ENCODE assay signal across 18 cellular contexts in the genomic region with DNA sequence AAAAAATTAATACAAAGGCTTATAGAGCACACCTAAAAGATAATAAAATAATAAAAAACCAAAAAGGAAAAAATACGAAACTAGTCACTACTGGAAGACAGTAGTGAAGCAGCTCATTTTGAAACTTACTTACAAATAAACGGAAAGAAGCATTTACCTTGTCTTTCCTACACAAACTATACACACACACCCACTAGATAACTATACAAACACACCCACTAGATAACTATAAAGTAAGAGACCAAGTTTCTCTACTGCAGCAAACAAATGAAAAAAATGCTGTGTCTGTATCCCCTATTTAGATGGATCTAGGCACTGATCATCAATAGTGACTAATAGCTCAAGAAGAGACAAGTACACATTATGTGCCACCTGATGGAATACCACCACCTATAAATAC.
"Had no signal": no experiment of that assay in that cellular context is flagged by ENCODE, and none has a peak within 500 bp of the region (broad histone marks: within the 10 kb centered on the region; RNA-seq: fewer than 3 reads in every experiment).

No MANE protein-coding gene starts in this region.

- H3K9me3 Mint-ChIP-seq: activated CD8-positive, alpha-beta T cell treated with anti-CD3 and anti-CD28 coated beads for 36 hours; naive thymus-derived CD4-positive, alpha-beta T cell; stimulated activated naive CD8-positive, alpha-beta T cell treated with anti-CD3 and anti-CD28 coated beads, Interleukin-15, amount 100 ng/mL, for 72 hours had no signal

- ATAC-seq: activated CD8-positive, alpha-beta T cell treated with anti-CD3 and anti-CD28 coated beads for 36 hours; body of pancreas; left lobe of liver; lower lobe of right lung; naive thymus-derived CD4-positive, alpha-beta T cell; psoas muscle; stimulated activated naive CD8-positive, alpha-beta T cell treated with anti-CD3 and anti-CD28 coated beads, Interleukin-15, amount 100 ng/mL, for 72 hours had no signal

- H3K27me3 Mint-ChIP-seq: activated CD8-positive, alpha-beta T cell treated with anti-CD3 and anti-CD28 coated beads for 36 hours; naive thymus-derived CD4-positive, alpha-beta T cell; stimulated activated naive CD8-positive, alpha-beta T cell treated with anti-CD3 and anti-CD28 coated beads, Interleukin-15, amount 100 ng/mL, for 72 hours had no signal

- H3K36me3 ChIP-seq: ovary had no signal

- H3K9me3 ChIP-seq: body of pancreas, lower lobe of right lung, ovary, psoas muscle, right atrium auricular region, SK-N-SH, tibial artery had no signal

- H3K4me1 ChIP-seq: lower lobe of right lung had no signal

- H3K27ac ChIP-seq: body of pancreas, lower lobe of right lung, ovary, psoas muscle, right atrium auricular region, tibial artery had no signal

- FAIRE-seq: endometrium, kidney had no signal

- H3K27ac Mint-ChIP-seq: activated CD8-positive, alpha-beta T cell treated with anti-CD3 and anti-CD28 coated beads for 36 hours; stimulated activated naive CD8-positive, alpha-beta T cell treated with anti-CD3 and anti-CD28 coated beads, Interleukin-15, amount 100 ng/mL, for 72 hours had no signal

- H3K27me3 ChIP-seq: body of pancreas, ovary, right atrium auricular region, tibial artery had no signal

- DNase-seq: activated CD8-positive, alpha-beta T cell treated with anti-CD3 and anti-CD28 coated beads for 36 hours; activated naive CD4-positive, alpha-beta T cell treated with Interleukin-2 at 50 U/mL for 16 hours; anterior cingulate cortex; body of pancreas; kidney; lower lobe of right lung; mesendoderm; naive thymus-derived CD4-positive, alpha-beta T cell; ovary; psoas muscle; SK-N-SH; stimulated activated CD4-positive, alpha-beta T cell treated with anti-CD3 and anti-CD28 coated beads, Interleukin-4, amount 100 ng/mL, for 24 hours; stimulated activated naive CD8-positive, alpha-beta T cell treated with anti-CD3 and anti-CD28 coated beads, Interleukin-15, amount 100 ng/mL, for 72 hours; T-helper 9 cell; tibial artery had no signal

- H3K4me3 ChIP-seq: body of pancreas, lower lobe of right lung, ovary, psoas muscle, right atrium auricular region, tibial artery had no signal

- H3K4me3 Mint-ChIP-seq: activated CD8-positive, alpha-beta T cell treated with anti-CD3 and anti-CD28 coated beads for 36 hours; naive thymus-derived CD4-positive, alpha-beta T cell; stimulated activated naive CD8-positive, alpha-beta T cell treated with anti-CD3 and anti-CD28 coated beads, Interleukin-15, amount 100 ng/mL, for 72 hours had no signal
